Comparison of ENCODE assay signal across 9 cellular contexts in the genomic region with DNA sequence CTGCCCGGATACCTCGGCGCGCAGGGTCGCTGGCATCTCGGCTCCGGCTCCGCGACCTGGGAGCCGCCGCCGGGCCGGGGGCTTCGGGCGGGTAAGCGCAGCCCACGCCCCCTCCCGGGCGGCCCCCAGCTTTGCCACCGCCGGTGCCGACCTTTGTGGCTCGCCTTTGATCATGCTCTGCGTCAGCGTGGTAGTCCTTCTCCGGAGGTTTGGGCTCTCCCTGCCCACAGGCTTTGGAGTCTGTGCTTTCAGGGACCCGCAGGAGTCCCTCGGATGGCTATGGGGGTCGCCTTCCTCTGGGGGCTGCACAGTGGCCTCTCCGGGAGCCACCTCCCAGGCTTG. TPM values are rescaled to one million over a fixed set of nuclear protein-coding genes. Genes with fewer than 3 reads are reported as not detected.
A peak's percentile ranks its signal among the peaks of the same experiment; 100 is the strongest.
DNase-seq lines count a peak whose midpoint lies in the region; ATAC-seq and TF ChIP-seq lines count a peak whose summit lies in the region.
"Had no signal": no experiment of that assay in that cellular context is flagged by ENCODE, and none has a peak within 500 bp of the region (broad histone marks: within the 10 kb centered on the region; RNA-seq: fewer than 3 reads in every experiment).

No MANE protein-coding gene starts in this region.

- TF ChIP-seq CTCF in osteoblast (IDR thresholded peaks at IDR 0.05; ENCODE audit: extremely low read depth, low read depth, low read length) (no peak), PC-3 (conservative IDR thresholded peaks at IDR 0.05; ENCODE audit: low read depth, low read length) (no peak)

- H3K79me2 ChIP-seq in osteoblast (ENCODE audit: insufficient read depth, low read length): peaks cover 6% of the 10 kb centered on the region
- H3K79me2 ChIP-seq in PC-3 (ENCODE audit: low read length): peaks cover 3% of the 10 kb centered on the region

- H4K20me1 ChIP-seq in osteoblast (ENCODE audit: insufficient read depth, low read length): peaks cover 21% of the 10 kb centered on the region
- no peaks in the 10 kb centered on the region for H4K20me1 ChIP-seq in PC-3 (ENCODE audit: low read length)

- H3K9ac ChIP-seq in HUES64 (ENCODE audit: low read depth, low read length) (peak overlapping the region; percentile 70), PC-3 (ENCODE audit: low read length) (no peak overlapping the region; the same call in 1 of the 2 replicates)

- peaks cover 46% of the 10 kb centered on the region for H3K4me1 Mint-ChIP-seq in dendritic cell treated with granulocyte-macrophage colony-stimulating factor and Interleukin-4, amounts not matched to agents 40 ng/mL and 50 ng/mL, for 4 days (ENCODE audit: low read depth)

- peak overlapping the region; percentile 78 for H3K4me2 ChIP-seq in osteoblast (ENCODE audit: insufficient read depth, low read length)
- no peak overlapping the region; the same call in 1 of the 2 replicates for H3K4me2 ChIP-seq in PC-3 (ENCODE audit: low read length)

- H3K9me3 ChIP-seq in HUES64 (ENCODE audit: insufficient read depth, low read depth, low read length): no peaks in the 10 kb centered on the region
- no peaks in the 10 kb centered on the region for H3K9me3 ChIP-seq in osteoblast (ENCODE audit: low read depth, low read length)
- no peaks in the 10 kb centered on the region for H3K9me3 ChIP-seq in PC-3 (ENCODE audit: low read length)

- H3K27me3 ChIP-seq in HUES64 (ENCODE audit: insufficient read depth, low read length) (peaks cover 56% of the 10 kb centered on the region), osteoblast (ENCODE audit: insufficient read depth, low read length) (peaks cover 11% of the 10 kb centered on the region), PC-3 (ENCODE audit: low read length) (no peaks in the 10 kb centered on the region)

- ATAC-seq in GM18858 (IDR thresholded peaks at IDR 0.05; ENCODE audit: unreplicated experiment) (peak; percentile 22), GM21528 (IDR thresholded peaks at IDR 0.05; ENCODE audit: low FRiP score, unreplicated experiment) (no peak), PC-3 (no peak), GM18520 (IDR thresholded peaks at IDR 0.05; ENCODE audit: unreplicated experiment) (no peak)

- no peaks in the 10 kb centered on the region for H3K9me3 Mint-ChIP-seq in dendritic cell treated with granulocyte-macrophage colony-stimulating factor and Interleukin-4, amounts not matched to agents 40 ng/mL and 50 ng/mL, for 4 days

- H3K4me3 ChIP-seq in HUES64 (ENCODE audit: low read length): peak overlapping the region; percentile 72
- peak overlapping the region; percentile 65 for H3K4me3 ChIP-seq in osteoblast (ENCODE audit: insufficient read depth, low read length)
- no peak overlapping the region for H3K4me3 ChIP-seq in PC-3 (ENCODE audit: low read length)

- H3K27ac Mint-ChIP-seq in dendritic cell treated with granulocyte-macrophage colony-stimulating factor and Interleukin-4, amounts not matched to agents 40 ng/mL and 50 ng/mL, for 4 days: no peak overlapping the region

- intact Hi-C loops in dendritic cell treated with granulocyte-macrophage colony-stimulating factor and Interleukin-4, amounts not matched to agents 40 ng/mL and 50 ng/mL, for 4 days (cut with micrococcal nuclease): loop anchor here (10.0 kb wide), 1 partner anchor 75 kb away; a partner anchor contains a TSS
- intact Hi-C loops in PC-3 (cut with micrococcal nuclease): no loop called here

- CTCF ChIA-PET in PC-3 (lab: Charles Lee): no interaction called here

- peaks cover 25% of the 10 kb centered on the region for H3K36me3 Mint-ChIP-seq in dendritic cell treated with granulocyte-macrophage colony-stimulating factor and Interleukin-4, amounts not matched to agents 40 ng/mL and 50 ng/mL, for 4 days (ENCODE audit: low read depth)

- no TSS peak for BruUV-seq in PC-3 (replicated peaks; lab: Mats Ljungman, UMichigan)

- no peaks in the 10 kb centered on the region for H3F3A ChIP-seq in PC-3 (ENCODE audit: low read length, unreplicated experiment)

- H3K9me2 ChIP-seq in PC-3 (replicated peaks; ENCODE audit: low read length): no peaks in the 10 kb centered on the region

- H3K36me3 ChIP-seq in HUES64 (ENCODE audit: insufficient read depth, low read length) (peaks cover 4% of the 10 kb centered on the region; the same call in 1 of the 2 replicates), osteoblast (ENCODE audit: insufficient read depth, low read length) (peaks cover 10% of the 10 kb centered on the region), PC-3 (ENCODE audit: low read depth, low read length) (peaks cover 2% of the 10 kb centered on the region; the same call in 1 of the 2 replicates)

- no peak for DNase-seq in osteoblast (ENCODE audit: insufficient read length, low spot score, missing footprints)
- no peak for DNase-seq in NCI-H446 treated with DMSO at 0.1 percent for 48 hours (lab: John Stamatoyannopoulos, UW)
- DNase-seq in PC-3: no peak

- peak overlapping the region; percentile 60 for H3K4me3 Mint-ChIP-seq in dendritic cell treated with granulocyte-macrophage colony-stimulating factor and Interleukin-4, amounts not matched to agents 40 ng/mL and 50 ng/mL, for 4 days

- 2% methylated on average over 30 of the region's 30 CpGs for WGBS in HUES64

- POLR2A ChIA-PET in PC-3 (lab: Charles Lee; ENCODE audit: unreplicated experiment): no interaction called here

- H3K4me1 ChIP-seq in HUES64 (ENCODE audit: insufficient read depth, low read length): peaks cover 7% of the 10 kb centered on the region; the same call in 1 of the 2 replicates
- no peaks in the 10 kb centered on the region for H3K4me1 ChIP-seq in osteoblast (ENCODE audit: insufficient read depth, low read length)
- peaks cover 24% of the 10 kb centered on the region for H3K4me1 ChIP-seq in PC-3 (ENCODE audit: insufficient read depth, low read length)

- H3K27ac ChIP-seq in HUES64 (ENCODE audit: low read depth, low read length) (no peak overlapping the region), osteoblast (ENCODE audit: low read depth, low read length) (no peak overlapping the region), PC-3 (ENCODE audit: low read length) (no peak overlapping the region)

- H2AFZ ChIP-seq in osteoblast (ENCODE audit: low read length): no peak overlapping the region
- H2AFZ ChIP-seq in PC-3 (ENCODE audit: low read length): no peak overlapping the region

- H3K27me3 Mint-ChIP-seq in dendritic cell treated with granulocyte-macrophage colony-stimulating factor and Interleukin-4, amounts not matched to agents 40 ng/mL and 50 ng/mL, for 4 days: peaks cover 46% of the 10 kb centered on the region

RNA-seq across cellular contexts. Expression of a gene that starts 7.3 kb away (rescaled TPM):
- 86.3 TPM for polyA plus RNA-seq in HUES64 (2013, experiment 1 of 2)
- 114 TPM for polyA plus RNA-seq in HUES64 (2013, experiment 2 of 2)
- total RNA-seq in osteoblast (91.9 and 95.2 TPM in 2 replicates), PC-3 (2014; rRNA removed) (129 and 131 TPM in 2 replicates)

RNA-seq across cellular contexts. Expression of a gene that starts 39.7 kb away (rescaled TPM):
- 13.6 TPM for polyA plus RNA-seq in HUES64 (2013, experiment 1 of 2)
- 13.6 TPM for polyA plus RNA-seq in HUES64 (2013, experiment 2 of 2)
- 93.7 and 130 TPM in 2 replicates for total RNA-seq in osteoblast
- total RNA-seq in PC-3 (2014; rRNA removed): 88.7 and 121 TPM in 2 replicates

RNA-seq across cellular contexts. Expression of a gene that starts 40.6 kb away (rescaled TPM):
- 3.8 TPM for polyA plus RNA-seq in HUES64 (2013, experiment 1 of 2)
- polyA plus RNA-seq in HUES64 (2013, experiment 2 of 2): 4.2 TPM
- total RNA-seq in osteoblast (0.88 and 1.1 TPM in 2 replicates), PC-3 (2014; rRNA removed) (3.2 and 3.4 TPM in 2 replicates)
- total RNA-seq: M059J had no signal
